ENCODE assay signal across 14 cellular contexts in genomic region chr2:105774781-105775337, GRCh38. TPM values are rescaled to one million over a fixed set of nuclear protein-coding genes. Genes with fewer than 3 reads are reported as not detected.
DNase-seq lines count a peak whose midpoint lies in the region; ATAC-seq and TF ChIP-seq lines count a peak whose summit lies in the region.
"Had no signal": no experiment of that assay in that cellular context is flagged by ENCODE, and none has a peak within 500 bp of the region (broad histone marks: within the 10 kb centered on the region; RNA-seq: fewer than 3 reads in every experiment).

No MANE protein-coding gene starts in this region.

- ATAC-seq in stimulated activated naive CD8-positive, alpha-beta T cell treated with anti-CD3 and anti-CD28 coated beads, Interleukin-15, Interleukin-2, amounts not matched to agents 100 U/mL and 50 U/mL, for 24 hours = no peak
- ATAC-seq in memory B cell (ENCODE audit: low read depth) (no peak), GM18505 (IDR thresholded peaks at IDR 0.05; ENCODE audit: unreplicated experiment) (no peak)

- no peaks in the 10 kb centered on the region for H3K27me3 Mint-ChIP-seq in stimulated activated naive CD8-positive, alpha-beta T cell treated with anti-CD3 and anti-CD28 coated beads, Interleukin-15, Interleukin-2, amounts not matched to agents 100 ng/mL and 50 ng/mL, for 24 hours
- no peaks in the 10 kb centered on the region for H3K27me3 Mint-ChIP-seq in activated CD4-positive, alpha-beta memory T cell treated with anti-CD3 and anti-CD28 coated beads, Interleukin-2, amount 10 ng/mL, durations not matched to agents 7 days and 5 days
- no peaks in the 10 kb centered on the region for H3K27me3 Mint-ChIP-seq in memory B cell

- H3K4me1 Mint-ChIP-seq in stimulated activated naive CD8-positive, alpha-beta T cell treated with anti-CD3 and anti-CD28 coated beads, Interleukin-15, Interleukin-2, amounts not matched to agents 100 ng/mL and 50 ng/mL, for 24 hours (ENCODE audit: low read depth) = peaks cover 96% of the 10 kb centered on the region
- H3K4me1 Mint-ChIP-seq in activated CD4-positive, alpha-beta memory T cell treated with anti-CD3 and anti-CD28 coated beads, Interleukin-2, amount 10 ng/mL, durations not matched to agents 7 days and 5 days = peaks cover 91% of the 10 kb centered on the region
- peaks cover 60% of the 10 kb centered on the region for H3K4me1 Mint-ChIP-seq in memory B cell

- CTCF ChIA-PET in activated CD4-positive, alpha-beta memory T cell treated with anti-CD3 and anti-CD28 coated beads, Interleukin-2, amount 10 ng/mL, durations not matched to agents 7 days and 5 days (lab: Charles Lee) = interaction anchor here (1.1 to 5.9 kb wide), 3 partner anchors 14 to 198 kb away, joined by 4 to 71 read pairs (median 6); no protein-coding TSS in a partner anchor

- no peaks in the 10 kb centered on the region for H3K9me3 Mint-ChIP-seq in stimulated activated naive CD8-positive, alpha-beta T cell treated with anti-CD3 and anti-CD28 coated beads, Interleukin-15, Interleukin-2, amounts not matched to agents 100 ng/mL and 50 ng/mL, for 24 hours
- H3K9me3 Mint-ChIP-seq in activated CD4-positive, alpha-beta memory T cell treated with anti-CD3 and anti-CD28 coated beads, Interleukin-2, amount 10 ng/mL, durations not matched to agents 7 days and 5 days = no peaks in the 10 kb centered on the region
- no peaks in the 10 kb centered on the region for H3K9me3 Mint-ChIP-seq in memory B cell

- POLR2A ChIA-PET in activated CD4-positive, alpha-beta memory T cell treated with anti-CD3 and anti-CD28 coated beads, Interleukin-2, amount 10 ng/mL, durations not matched to agents 7 days and 5 days (lab: Charles Lee) = interaction anchor here (0.9 to 5.6 kb wide), 6 partner anchors 11 to 28 kb away, joined by 4 to 49 read pairs (median 32); no protein-coding TSS in a partner anchor

- peaks cover 18% of the 10 kb centered on the region for H3K36me3 Mint-ChIP-seq in stimulated activated naive CD8-positive, alpha-beta T cell treated with anti-CD3 and anti-CD28 coated beads, Interleukin-15, Interleukin-2, amounts not matched to agents 100 ng/mL and 50 ng/mL, for 24 hours (ENCODE audit: low read depth)
- H3K36me3 Mint-ChIP-seq in activated CD4-positive, alpha-beta memory T cell treated with anti-CD3 and anti-CD28 coated beads, Interleukin-2, amount 10 ng/mL, durations not matched to agents 7 days and 5 days (ENCODE audit: low read depth) = peaks cover 54% of the 10 kb centered on the region
- H3K36me3 Mint-ChIP-seq in memory B cell = peaks cover 9% of the 10 kb centered on the region

- H3K4me3 Mint-ChIP-seq in stimulated activated naive CD8-positive, alpha-beta T cell treated with anti-CD3 and anti-CD28 coated beads, Interleukin-15, Interleukin-2, amounts not matched to agents 100 ng/mL and 50 ng/mL, for 24 hours = peak overlapping the region; percentile 42
- H3K4me3 Mint-ChIP-seq in activated CD4-positive, alpha-beta memory T cell treated with anti-CD3 and anti-CD28 coated beads, Interleukin-2, amount 10 ng/mL, durations not matched to agents 7 days and 5 days = peak overlapping the region; percentile 45
- H3K4me3 Mint-ChIP-seq in memory B cell = no peak overlapping the region

- DNase-seq in stimulated activated naive CD8-positive, alpha-beta T cell treated with anti-CD3 and anti-CD28 coated beads, Interleukin-15, Interleukin-2, amounts not matched to agents 100 U/mL and 50 U/mL, for 24 hours = no peak
- no peak for DNase-seq in activated CD4-positive, alpha-beta memory T cell treated with anti-CD3 and anti-CD28 coated beads, Interleukin-2, amount 10 ng/mL, durations not matched to agents 7 days and 5 days
- no peak for DNase-seq in memory B cell (ENCODE audit: low spot score in 2 of 2)
- DNase-seq in retina = no peak
- no peak for DNase-seq in erythroblast (lab: John Stamatoyannopoulos, UW)
- DNase-seq: C1 segment of cervical spinal cord; glutamatergic neuron; mesendoderm; NCI-H2171; occipital lobe; RPMI8226; stimulated activated CD4-positive, alpha-beta T cell treated with anti-CD3 and anti-CD28 coated beads, Interleukin-4, amount 100 ng/mL, for 4 hours had no signal

- H3K27ac Mint-ChIP-seq in stimulated activated naive CD8-positive, alpha-beta T cell treated with anti-CD3 and anti-CD28 coated beads, Interleukin-15, Interleukin-2, amounts not matched to agents 100 ng/mL and 50 ng/mL, for 24 hours = peak overlapping the region; percentile 98
- H3K27ac Mint-ChIP-seq in activated CD4-positive, alpha-beta memory T cell treated with anti-CD3 and anti-CD28 coated beads, Interleukin-2, amount 10 ng/mL, durations not matched to agents 7 days and 5 days = peak overlapping the region; percentile 92
- peak overlapping the region; percentile 88 for H3K27ac Mint-ChIP-seq in memory B cell

- TF ChIP-seq POLR2A in GM18505 (IDR thresholded peaks at IDR 0.05; ENCODE audit: borderline replicate concordance, extremely low read depth, insufficient read depth, insufficient read length) = no peak
- TF ChIP-seq POLR2A in erythroblast (IDR thresholded peaks at IDR 0.05; ENCODE audit: low read length) = no peak

RNA-seq across cellular contexts. Expression of gene NCK2, which starts 30.1 kb away (rescaled TPM):
- total RNA-seq in activated CD4-positive, alpha-beta memory T cell treated with anti-CD3 and anti-CD28 coated beads, Interleukin-2, amount 10 ng/mL, durations not matched to agents 7 days and 5 days = 10 to 100 TPM; 70.8 to 75.9 TPM
